In genomic region chr11:36155770-36156485, GRCh38 we compare ENCODE assay signal across 11 cellular contexts.
A peak's percentile ranks its signal among the peaks of the same experiment; 100 is the strongest.
DNase-seq lines count a peak whose midpoint lies in the region; ATAC-seq, FAIRE-seq and TF ChIP-seq lines count a peak whose summit lies in the region.
"Had no signal": no experiment of that assay in that cellular context is flagged by ENCODE, and none has a peak within 500 bp of the region (broad histone marks: within the 10 kb centered on the region; RNA-seq: fewer than 3 reads in every experiment).

No MANE protein-coding gene starts in this region.

- no peak overlapping the region for H2AFZ ChIP-seq in keratinocyte (ENCODE audit: control insufficient read depth, low read length)

- H3K4me2 ChIP-seq in keratinocyte (ENCODE audit: control insufficient read depth, extremely low read depth, insufficient read depth, low read depth, low read length) = peak overlapping the region; percentile 53

- H3K9ac ChIP-seq in keratinocyte (ENCODE audit: control insufficient read depth, extremely low read depth, insufficient read depth, low read length) = peak overlapping the region; percentile 18

- H3K4me1 ChIP-seq in left ventricle myocardium inferior = peaks cover 37% of the 10 kb centered on the region
- no peaks in the 10 kb centered on the region for H3K4me1 ChIP-seq in breast epithelium
- H3K4me1 ChIP-seq in keratinocyte (ENCODE audit: control insufficient read depth, extremely low read depth, insufficient read depth, low read length) = peaks cover 26% of the 10 kb centered on the region

- intact Hi-C loops in left ventricle myocardium inferior (cut with micrococcal nuclease) (no loop called here), Right ventricle myocardium inferior (cut with DNase I) (loop anchor here (10.0 kb wide), 1 partner anchor 99 kb away; no protein-coding TSS in a partner anchor), breast epithelium (cut with DNase I; ENCODE audit: low total_unique reads) (loop anchor here (10.0 kb wide), 1 partner anchor 1081 kb away; no protein-coding TSS in a partner anchor)

- H3K27ac ChIP-seq in left ventricle myocardium inferior (replicated peaks) = peak overlapping the region; percentile 75
- H3K27ac ChIP-seq in breast epithelium = peak overlapping the region; percentile 54 to 56
- H3K27ac ChIP-seq in keratinocyte (ENCODE audit: control insufficient read depth, insufficient read depth, low read length) = peak overlapping the region; percentile 45

- DNase-seq in left ventricle myocardium inferior (no peak), Right ventricle myocardium inferior (ENCODE audit: missing footprints) (no peak), breast epithelium (ENCODE audit: low spot score in 2 of 2) (no peak), keratinocyte (ENCODE audit: low read depth, low spot score) (no peak), 8988T (no peak), D341Med (ENCODE audit: low spot score) (no peak), NCI-H82 (lab: John Stamatoyannopoulos, UW) (no peak)
- DNase-seq: activated T-cell treated with anti-CD3 and anti-CD28 coated beads, Interleukin-2, amount 50 U/mL, for 72 hours; NCI-H2029 treated with DMSO at 0.1 percent for 48 hours had no signal

- TF ChIP-seq POLR2A in breast epithelium (IDR thresholded peaks at IDR 0.05) = no peak

- H3K9me3 ChIP-seq in left ventricle myocardium inferior (replicated peaks) (no peaks in the 10 kb centered on the region), breast epithelium (no peaks in the 10 kb centered on the region), keratinocyte (ENCODE audit: control insufficient read depth, low read depth, low read length) (no peaks in the 10 kb centered on the region)

- no peak overlapping the region for H3K4me3 ChIP-seq in left ventricle myocardium inferior
- no peak overlapping the region for H3K4me3 ChIP-seq in breast epithelium
- no peak overlapping the region for H3K4me3 ChIP-seq in keratinocyte (ENCODE audit: control insufficient read depth in 2 of 3, extremely low read depth in 1 of 3, insufficient read depth in 2 of 3, low read depth in 1 of 3, low read length in 3 of 3)
- H3K4me3 ChIP-seq: GM12878 had no signal

- dilution Hi-C loops in keratinocyte (cut with MboI; ENCODE audit: extremely low pct_ligation_motif_present, low sequenced_read_pairs) = no loop called here

- no peaks in the 10 kb centered on the region for H4K20me1 ChIP-seq in keratinocyte (ENCODE audit: control insufficient read depth, extremely low read depth, insufficient read depth, low read length)

- no peaks in the 10 kb centered on the region for H3K79me2 ChIP-seq in keratinocyte (ENCODE audit: control insufficient read depth, insufficient read depth, low read length)

- TF ChIP-seq CTCF in left ventricle myocardium inferior (IDR thresholded peaks at IDR 0.05; ENCODE audit: borderline replicate concordance) (no peak), breast epithelium (IDR thresholded peaks at IDR 0.05) (no peak), keratinocyte (optimal IDR thresholded peaks at IDR 0.05 in 1 of 3, IDR thresholded peaks at IDR 0.05 in 1 of 3, conservative IDR thresholded peaks at IDR 0.05 in 1 of 3; ENCODE audit: extremely low read depth in 1 of 3, insufficient read depth in 2 of 3, low read length in 3 of 3) (peak; percentile 2 to 34 (median 31))

- ATAC-seq in Right ventricle myocardium inferior (no peak), GM19467 (IDR thresholded peaks at IDR 0.05; ENCODE audit: unreplicated experiment) (no peak)
- ATAC-seq: activated T-cell treated with anti-CD3 and anti-CD28 coated beads, Interleukin-2, amount 50 U/mL, for 72 hours; GM12878 had no signal

- H3K36me3 ChIP-seq in left ventricle myocardium inferior (no peaks in the 10 kb centered on the region), breast epithelium (no peaks in the 10 kb centered on the region), keratinocyte (ENCODE audit: control insufficient read depth in 2 of 2, extremely low read depth in 1 of 2, insufficient read depth in 2 of 2, low read length in 2 of 2) (no peaks in the 10 kb centered on the region)

- FAIRE-seq in keratinocyte (lab: Jason Lieb, UNC) = peak; percentile 36

- H3K9me1 ChIP-seq in keratinocyte (ENCODE audit: control insufficient read depth, extremely low read depth, insufficient read depth, low read length) = no peaks in the 10 kb centered on the region

- H3K27me3 ChIP-seq in left ventricle myocardium inferior (ENCODE audit: low read depth) (peaks cover 18% of the 10 kb centered on the region), breast epithelium (no peaks in the 10 kb centered on the region), keratinocyte (ENCODE audit: control insufficient read depth, extremely low read depth, insufficient read depth, low read length) (no peaks in the 10 kb centered on the region)

Comparison
In these comparisons a context has a peak if more than half of its experiments do, and no peak if none do; other contexts are left out.
1. CTCF ChIP-seq: peak in keratinocyte (3 of 3); none in left ventricle myocardium inferior (single experiment) and breast epithelium (0 of 3).
2. Peak in every context shown above with its lines, with median percentiles within 50 percentile points of each other: H3K27ac ChIP-seq.